Comparison of ENCODE assay signal across 12 cellular contexts in genomic region chr1:113780363-113781146, GRCh38. TPM values are rescaled to one million over a fixed set of nuclear protein-coding genes. Genes with fewer than 3 reads are reported as not detected.
DNase-seq lines count a peak whose midpoint lies in the region; ATAC-seq and TF ChIP-seq lines count a peak whose summit lies in the region.
"Had no signal": no experiment of that assay in that cellular context is flagged by ENCODE, and none has a peak within 500 bp of the region (broad histone marks: within the 10 kb centered on the region; RNA-seq: fewer than 3 reads in every experiment).

No MANE protein-coding gene starts in this region.

- H3K4me1 ChIP-seq in colonic mucosa = peaks cover 6% of the 10 kb centered on the region
- H3K4me1 ChIP-seq in vagina = peaks cover 53% of the 10 kb centered on the region

- TF ChIP-seq CTCF in colonic mucosa (IDR thresholded peaks at IDR 0.05) = no peak
- TF ChIP-seq CTCF in lower leg skin (IDR thresholded peaks at IDR 0.05) = no peak
- TF ChIP-seq CTCF in vagina (IDR thresholded peaks at IDR 0.05) = no peak

- H3K9ac ChIP-seq in colonic mucosa (ENCODE audit: low read depth in 2 of 2, low read length in 2 of 2) = no peak overlapping the region

- no peaks in the 10 kb centered on the region for H3K9me3 ChIP-seq in colonic mucosa
- H3K9me3 ChIP-seq in vagina = no peaks in the 10 kb centered on the region
- H3K9me3 ChIP-seq: adrenal gland had no signal

- TF ChIP-seq POLR2A in lower leg skin (IDR thresholded peaks at IDR 0.05) = no peak
- TF ChIP-seq POLR2A in vagina (IDR thresholded peaks at IDR 0.05) = no peak

- peak; percentile 48 for ATAC-seq in GM21619 (IDR thresholded peaks at IDR 0.05; ENCODE audit: unreplicated experiment)
- ATAC-seq: esophagus mucosa, left colon had no signal

- 78 to 84% methylated on average over 5 of the region's 5 CpGs for WGBS in lower leg skin, 2 donors

- H3K27me3 ChIP-seq in colonic mucosa = no peaks in the 10 kb centered on the region
- H3K27me3 ChIP-seq in vagina = no peaks in the 10 kb centered on the region
- H3K27me3 ChIP-seq: adrenal gland had no signal

- H3K27ac ChIP-seq in colonic mucosa = peak overlapping the region; percentile 26
- H3K27ac ChIP-seq in vagina = no peak overlapping the region
- H3K27ac ChIP-seq: adrenal gland had no signal

- H3K4me3 ChIP-seq in colonic mucosa = no peak overlapping the region
- no peak overlapping the region for H3K4me3 ChIP-seq in lower leg skin (ENCODE audit: low read depth, poor library complexity, severe bottlenecking)
- H3K4me3 ChIP-seq in vagina = no peak overlapping the region
- H3K4me3 ChIP-seq: adrenal gland had no signal

- intact Hi-C loops in colonic mucosa (cut with DNase I) (no loop called here), lower leg skin (cut with DNase I; ENCODE audit: low total_unique reads) (no loop called here), vagina (cut with DNase I) (no loop called here)

- DNase-seq in G401 (ENCODE audit: low spot score) = peak; percentile 20
- DNase-seq in M059J (ENCODE audit: low read depth) = peak; percentile 47
- no peak for DNase-seq in colonic mucosa
- DNase-seq in lower leg skin (ENCODE audit: low spot score in 2 of 2) = no peak
- no peak for DNase-seq in NCI-H1436 (lab: John Stamatoyannopoulos, UW)
- no peak for DNase-seq in vagina (ENCODE audit: extremely low spot score in 2 of 2)
- no peak for DNase-seq in CD1c-positive myeloid dendritic cell (ENCODE audit: extremely low spot score)
- DNase-seq: activated B cell treated with CpG ODN at 0.5 μM for 24 hours, adrenal gland, left colon had no signal

- in situ Hi-C loops in G401 (cut with HindIII; ENCODE audit: low sequenced_read_pairs) = no loop called here

- H3K36me3 ChIP-seq in colonic mucosa (no peaks in the 10 kb centered on the region), vagina (peaks cover 0 to 16% of the 10 kb centered on the region in 2 donors)

RNA-seq across cellular contexts. Expression of gene PHTF1, which starts 21.3 kb away (rescaled TPM):
- 15.5 and 27.1 TPM in 2 replicates for total RNA-seq in G401 (2014; rRNA removed; shearing (Covaris generic))
- 72.3 and 77.3 TPM in 2 replicates for total RNA-seq in M059J (2014; rRNA removed; shearing (Covaris generic))
- total RNA-seq in colonic mucosa (1 to 10 TPM; 8.5 to 9.8 TPM), lower leg skin (1 to 10 TPM in 3 of 4 donors, under 1 TPM in 1; 0.65 to 4.8 (median 2.0) TPM), vagina (4.7 TPM)

RNA-seq across cellular contexts. Expression of gene RSBN1, which starts 31.7 kb away (rescaled TPM):
- total RNA-seq in G401 (2014; rRNA removed; shearing (Covaris generic)) = 7.4 and 13.6 TPM in 2 replicates
- 7.5 and 12.4 TPM in 2 replicates for total RNA-seq in M059J (2014; rRNA removed; shearing (Covaris generic))
- 10 to 100 TPM; 21.7 to 27.4 TPM for total RNA-seq in colonic mucosa
- total RNA-seq in lower leg skin = 10 to 100 TPM; 18.2 to 37.6 (median 24.5) TPM
- 24.1 TPM for total RNA-seq in vagina

Comparison
In these comparisons a context has a peak if more than half of its experiments do, and no peak if none do; other contexts are left out.
1. DNase-seq: peak in G401 (single experiment) and M059J (single experiment); none in colonic mucosa (single experiment), lower leg skin (0 of 2), NCI-H1436 (single experiment), vagina (0 of 2) and CD1c-positive myeloid dendritic cell (single experiment).